1 cellular context compared by ENCODE assay signal in genomic region chr2:130332271-130333073, GRCh38.
TF ChIP-seq lines count a peak whose summit lies in the region.

No MANE protein-coding gene starts in this region.

TF ChIP-seq in HepG2, 621 proteins besides CTCF, POLR2A, EP300 and RAD21 (continued from another document and continues in another):
- TF ChIP-seq KLF16 (CRISPR knock-in tag; IDR thresholded peaks at IDR 0.05) (0 out of 4 replicates have a peak, but pooled peaks of 1 of the 2 experiments have one; percentile 60), JUNB (CRISPR knock-in tag; IDR thresholded peaks at IDR 0.05; ENCODE audit: borderline replicate concordance) (no peak), BORCS8-MEF2B (CRISPR knock-in tag; IDR thresholded peaks at IDR 0.05) (0 out of 2 replicates have a peak, but pooled peaks have one; percentile 25), MEIS2 (CRISPR knock-in tag; IDR thresholded peaks at IDR 0.05) (peak; percentile 27; the same call in 1 of the 2 replicates), ZNF687 (CRISPR knock-in tag; IDR thresholded peaks at IDR 0.05) (peak; percentile 49), ZNF782 (CRISPR knock-in tag; IDR thresholded peaks at IDR 0.05; ENCODE audit: borderline replicate concordance) (peak; percentile 55; the same call in 1 of the 2 replicates), ZBTB3 (CRISPR knock-in tag; IDR thresholded peaks at IDR 0.05; ENCODE audit: borderline replicate concordance, low read depth) (no peak), RXRA (CRISPR knock-in tag; IDR thresholded peaks at IDR 0.05) (peak; percentile 41; the same call in 1 of the 2 replicates), HINFP (CRISPR knock-in tag; IDR thresholded peaks at IDR 0.05; ENCODE audit: low read depth) (peak; percentile 67; the same call in 1 of the 2 replicates), KDM5B (CRISPR knock-in tag; IDR thresholded peaks at IDR 0.05; ENCODE audit: borderline replicate concordance) (peak; percentile 41; the same call in 1 of the 2 replicates), CREB3 (CRISPR knock-in tag; IDR thresholded peaks at IDR 0.05) (0 out of 2 replicates have a peak, but pooled peaks have one; percentile 49), KDM2A (CRISPR knock-in tag; IDR thresholded peaks at IDR 0.05; ENCODE audit: borderline replicate concordance, low read depth) (peak; percentile 78; the same call in 1 of the 2 replicates), ZNF792 (CRISPR knock-in tag; IDR thresholded peaks at IDR 0.05) (0 out of 2 replicates have a peak, but pooled peaks have one; percentile 37), ZNF12 (CRISPR knock-in tag; IDR thresholded peaks at IDR 0.05) (0 out of 2 replicates have a peak, but pooled peaks have one; percentile 23), FOSL2 (CRISPR knock-in tag; IDR thresholded peaks at IDR 0.05) (peak; percentile 56), ZFX (CRISPR knock-in tag; IDR thresholded peaks at IDR 0.05; ENCODE audit: low read depth) (peak; percentile 86), ZFP36L1 (CRISPR knock-in tag; IDR thresholded peaks at IDR 0.05) (peak; percentile 54; the same call in 1 of the 2 replicates), ERF (CRISPR knock-in tag; IDR thresholded peaks at IDR 0.05) (peak; percentile 34; the same call in 1 of the 2 replicates), HOXA5 (CRISPR knock-in tag; IDR thresholded peaks at IDR 0.05) (peak; percentile 67), MNT (IDR thresholded peaks at IDR 0.05) (peak; percentile 23; the same call in 1 of the 2 replicates), ZBTB26 (CRISPR knock-in tag; IDR thresholded peaks at IDR 0.05; ENCODE audit: borderline replicate concordance) (no peak), ZNF451 (CRISPR knock-in tag; IDR thresholded peaks at IDR 0.05) (0 out of 2 replicates have a peak, but pooled peaks have one; percentile 9), MAX (IDR thresholded peaks at IDR 0.05) (peak; percentile 27; the same call in 1 of the 2 replicates), TARDBP (CRISPR knock-in tag; IDR thresholded peaks at IDR 0.05) (peak; percentile 77), KDM4B (CRISPR knock-in tag; IDR thresholded peaks at IDR 0.05) (no peak), FOXJ3 (CRISPR knock-in tag; IDR thresholded peaks at IDR 0.05; ENCODE audit: borderline replicate concordance) (0 out of 2 replicates have a peak, but pooled peaks have one; percentile 16), YEATS4 (CRISPR knock-in tag; IDR thresholded peaks at IDR 0.05; ENCODE audit: borderline replicate concordance) (peak; percentile 30; the same call in 1 of the 2 replicates), ZNF670 (CRISPR knock-in tag; IDR thresholded peaks at IDR 0.05; ENCODE audit: borderline replicate concordance) (0 out of 2 replicates have a peak, but pooled peaks have one; percentile 5), FOXA1 (IDR thresholded peaks at IDR 0.05) (no peak), FOXA1 (CRISPR knock-in tag; IDR thresholded peaks at IDR 0.05) (peak; percentile 17; the same call in 1 of the 2 replicates), SMYD3 (CRISPR knock-in tag; IDR thresholded peaks at IDR 0.05) (peak; percentile 22; the same call in 1 of the 2 replicates), SAP130 (CRISPR knock-in tag; IDR thresholded peaks at IDR 0.05; ENCODE audit: low read depth) (peak; percentile 51), ZNF772 (CRISPR knock-in tag; IDR thresholded peaks at IDR 0.05) (no peak), DR1 (CRISPR knock-in tag; IDR thresholded peaks at IDR 0.05) (no peak), TBP (CRISPR knock-in tag; IDR thresholded peaks at IDR 0.05) (0 out of 2 replicates have a peak, but pooled peaks have one; percentile 57), YY1 (IDR thresholded peaks at IDR 0.05; ENCODE audit: insufficient read depth, insufficient replicate concordance, low read depth, low read length) (peak; percentile 60), ZNF703 (CRISPR knock-in tag; IDR thresholded peaks at IDR 0.05; ENCODE audit: borderline replicate concordance) (no peak), ARID4A (CRISPR knock-in tag; IDR thresholded peaks at IDR 0.05; ENCODE audit: borderline replicate concordance) (peak; percentile 50; the same call in 1 of the 2 replicates), GATAD2A (CRISPR knock-in tag; IDR thresholded peaks at IDR 0.05) (peak; percentile 61), STAT5B (CRISPR knock-in tag; IDR thresholded peaks at IDR 0.05) (no peak), ZNF331 (CRISPR knock-in tag; IDR thresholded peaks at IDR 0.05) (peak; percentile 45; the same call in 1 of the 2 replicates), ZNF737 (CRISPR knock-in tag; IDR thresholded peaks at IDR 0.05; ENCODE audit: borderline replicate concordance) (no peak), ZKSCAN8 (CRISPR knock-in tag; IDR thresholded peaks at IDR 0.05; ENCODE audit: borderline replicate concordance) (peak; percentile 73; the same call in 1 of the 2 replicates), ZMYM3 (CRISPR knock-in tag; IDR thresholded peaks at IDR 0.05) (no peak), MAZ (IDR thresholded peaks at IDR 0.05; ENCODE audit: borderline replicate concordance, low read depth, low read length) (no peak), MAZ (CRISPR knock-in tag; IDR thresholded peaks at IDR 0.05; ENCODE audit: low read depth) (0 out of 2 replicates have a peak, but pooled peaks have one; percentile 32), FOXM1 (CRISPR knock-in tag; IDR thresholded peaks at IDR 0.05) (no peak), ZNF777 (CRISPR knock-in tag; IDR thresholded peaks at IDR 0.05) (peak; percentile 100), ZNF205 (CRISPR knock-in tag; IDR thresholded peaks at IDR 0.05) (peak; percentile 87), TAF1 (CRISPR knock-in tag; IDR thresholded peaks at IDR 0.05) (0 out of 2 replicates have a peak, but pooled peaks have one; percentile 17), ARNTL (CRISPR knock-in tag; IDR thresholded peaks at IDR 0.05) (peak; percentile 25; the same call in 1 of the 2 replicates), FOXC1 (CRISPR knock-in tag; IDR thresholded peaks at IDR 0.05; ENCODE audit: borderline replicate concordance) (no peak), ZSCAN22 (CRISPR knock-in tag; IDR thresholded peaks at IDR 0.05) (no peak), SOX6 (IDR thresholded peaks at IDR 0.05) (no peak), SOX6 (CRISPR knock-in tag; IDR thresholded peaks at IDR 0.05) (peak; percentile 40; the same call in 1 of the 2 replicates), KDM5A (IDR thresholded peaks at IDR 0.05; ENCODE audit: borderline replicate concordance, low read length) (peak; percentile 60; the same call in 1 of the 2 replicates), DMAP1 (CRISPR knock-in tag; IDR thresholded peaks at IDR 0.05) (peak; percentile 42; the same call in 1 of the 2 replicates), HOXA3 (CRISPR knock-in tag; IDR thresholded peaks at IDR 0.05) (peak; percentile 50; the same call in 1 of the 2 replicates)
